8 cellular contexts compared by ENCODE assay signal in the genomic region with DNA sequence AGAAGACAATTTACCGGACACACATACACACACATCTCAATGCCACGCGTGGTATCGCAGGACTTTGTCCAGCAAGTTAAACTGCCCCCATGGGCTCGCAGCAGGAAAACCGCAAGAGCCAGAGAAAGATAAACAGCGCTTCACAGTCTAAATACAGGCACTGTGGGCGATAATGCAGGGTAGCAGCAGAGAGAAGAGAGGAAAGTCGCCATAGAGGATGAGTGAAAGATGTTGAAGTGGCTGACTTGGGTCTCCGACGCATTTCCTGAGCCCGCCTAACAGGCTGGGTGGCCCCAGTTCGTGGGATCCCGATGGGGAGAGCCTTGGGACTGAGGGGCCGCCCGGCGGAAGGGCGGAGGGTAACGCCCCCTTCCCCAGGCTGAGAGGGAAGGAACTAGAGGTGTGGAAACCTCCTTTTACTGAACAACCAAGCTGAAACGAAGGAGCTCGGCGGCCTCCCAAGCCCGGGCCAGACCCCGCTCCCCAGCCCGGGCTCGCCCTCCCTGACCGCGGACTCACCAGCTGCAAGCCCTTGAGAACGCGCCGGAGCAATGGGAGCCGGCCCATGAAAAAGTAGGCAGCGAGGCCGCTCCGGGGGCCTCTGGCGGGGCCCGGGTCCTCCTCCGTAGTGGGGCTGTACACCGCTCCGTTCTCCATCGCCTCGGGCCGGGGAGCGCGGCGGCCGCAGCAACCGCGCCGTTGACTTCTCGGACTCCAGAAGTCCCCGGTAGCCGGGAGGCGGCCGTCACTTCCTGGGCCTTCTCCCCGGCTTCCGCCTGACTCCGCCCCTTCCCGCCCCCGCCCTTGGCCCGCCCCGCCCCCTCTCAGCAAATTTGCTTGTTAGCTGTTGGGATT. TPM values are rescaled to one million over a fixed set of nuclear protein-coding genes. Genes with fewer than 3 reads are reported as not detected.
DNase-seq lines count a peak whose midpoint lies in the region; ATAC-seq, FAIRE-seq and TF ChIP-seq lines count a peak whose summit lies in the region.

A gene with protein sequence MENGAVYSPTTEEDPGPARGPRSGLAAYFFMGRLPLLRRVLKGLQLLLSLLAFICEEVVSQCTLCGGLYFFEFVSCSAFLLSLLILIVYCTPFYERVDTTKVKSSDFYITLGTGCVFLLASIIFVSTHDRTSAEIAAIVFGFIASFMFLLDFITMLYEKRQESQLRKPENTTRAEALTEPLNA (minus strand): TSS at position 764 of the 855 bp plus-strand sequence. CDS start 107 bp downstream, at position 657.

- H3K4me1 ChIP-seq in kidney (ENCODE audit: control insufficient read depth in 1 of 2, insufficient read depth in 1 of 2, low read depth in 1 of 2, low read length in 2 of 2) = peaks cover 0 to 3% of the 10 kb centered on the region in 2 donors

- no peak for TF ChIP-seq CTCF in kidney (IDR thresholded peaks at IDR 0.05; ENCODE audit: borderline replicate concordance, extremely low read depth, insufficient read depth)

- peak within 1 kb of the TSS; percentile 90 to 96 for H3K4me3 ChIP-seq in kidney (ENCODE audit: low read length in 2 of 2)

- H3K27ac ChIP-seq in kidney (ENCODE audit: low read depth in 2 of 2, low read length in 2 of 2) = peak within 1 kb of the TSS; percentile 87 to 90

- peak within 1 kb of the TSS; percentile 73 to 94 for H3K9ac ChIP-seq in kidney (ENCODE audit: low read length in 2 of 2)

- peak within 1 kb of the TSS; percentile 95 for H3K27ac Mint-ChIP-seq in central memory CD8-positive, alpha-beta T cell (ENCODE audit: low read depth)

- no peaks in the 10 kb centered on the region for H3K9me3 ChIP-seq in kidney (ENCODE audit: control insufficient read depth in 1 of 2, low read length in 2 of 2)

- H3K36me3 ChIP-seq in kidney (ENCODE audit: control insufficient read depth in 1 of 2, insufficient read depth in 2 of 2, low read length in 2 of 2) = no peaks in the 10 kb centered on the region

- intact Hi-C loops in kidney (cut with DNase I) = no loop called here

- peak; percentile 69 for DNase-seq in A172 (ENCODE audit: low spot score)
- DNase-seq in NCI-H2227 (lab: John Stamatoyannopoulos, UW; ENCODE audit: unreplicated experiment) = peak; percentile 74
- peak; percentile 78 for DNase-seq in activated CD4-positive, CD25-positive, alpha-beta regulatory T cell treated with anti-CD3 and anti-CD28 coated beads, Interleukin-2, amount 50 U/mL, for 72 hours
- DNase-seq in central memory CD8-positive, alpha-beta T cell (ENCODE audit: low spot score in 2 of 2) = peak; percentile 48 to 54
- peak; percentile 94 for DNase-seq in kidney
- DNase-seq in stimulated activated CD4-positive, alpha-beta T cell treated with anti-CD3 and anti-CD28 coated beads, Interleukin-12 subunit alpha, Interleukin-12 subunit beta, amount 100 ng/mL, for 48 hours (ENCODE audit: low read depth in 2 of 3, low spot score in 1 of 3) = peak; percentile 41 to 66 (median 62)

- peak within 1 kb of the TSS; percentile 97 for H3K4me3 Mint-ChIP-seq in central memory CD8-positive, alpha-beta T cell

- no peak for FAIRE-seq in kidney (lab: Jason Lieb, UNC)

- H3K4me1 Mint-ChIP-seq in central memory CD8-positive, alpha-beta T cell = peaks cover 35% of the 10 kb centered on the region

- no peaks in the 10 kb centered on the region for H3K27me3 Mint-ChIP-seq in central memory CD8-positive, alpha-beta T cell

- peak; percentile 42 for ATAC-seq in GM18508 (IDR thresholded peaks at IDR 0.05; ENCODE audit: insufficient read depth, unreplicated experiment)
- ATAC-seq in HG02981 (IDR thresholded peaks at IDR 0.05; ENCODE audit: unreplicated experiment) = peak; percentile 72
- ATAC-seq in central memory CD8-positive, alpha-beta T cell (replicated peaks; ENCODE audit: extremely low read depth, poor library complexity, severe bottlenecking) = peak; percentile 79

- H3K36me3 Mint-ChIP-seq in central memory CD8-positive, alpha-beta T cell (ENCODE audit: insufficient read depth) = peaks cover 20% of the 10 kb centered on the region

- no peaks in the 10 kb centered on the region for H3K9me3 Mint-ChIP-seq in central memory CD8-positive, alpha-beta T cell

RNA-seq across cellular contexts. Expression of the gene that starts here (rescaled TPM):
- 97.4 and 100 TPM in 2 replicates for total RNA-seq in A172 (2014; rRNA removed; shearing (Covaris generic))
- 63.3 TPM for total RNA-seq in kidney
- polyA plus RNA-seq in kidney (ENCODE audit: insufficient read depth, low read depth, low replicate concordance) = 22.2 TPM

Comparison
In these comparisons a context has a peak if more than half of its experiments do, and no peak if none do; other contexts are left out.
1. Peak in every context shown above with its lines: DNase-seq, ATAC-seq, H3K4me3 ChIP-seq and H3K27ac ChIP-seq.